1 cellular context compared by ENCODE assay signal in genomic region chr19:5934779-5935472, GRCh38.
TF ChIP-seq lines count a peak whose summit lies in the region.

No MANE protein-coding gene starts in this region.

TF ChIP-seq in WTC11, 78 proteins besides CTCF, POLR2A, EP300 and RAD21 (continued from another document):
- TF ChIP-seq STAT6 (CRISPR knock-in tag; conservative IDR thresholded peaks at IDR 0.05; ENCODE audit: low read depth) = no peak
- no peak for TF ChIP-seq EMX1 (CRISPR knock-in tag; IDR thresholded peaks at IDR 0.05)
- no peak for TF ChIP-seq JUN (CRISPR knock-in tag; IDR thresholded peaks at IDR 0.05)
TF ChIP-seq in WTC11: peak in this region for 0.
